In genomic region chr14:71441142-71441541, GRCh38 we compare ENCODE assay signal across 14 cellular contexts.
"Had no signal": no experiment of that assay in that cellular context is flagged by ENCODE, and none has a peak within 500 bp of the region (broad histone marks: within the 10 kb centered on the region; RNA-seq: fewer than 3 reads in every experiment).

No MANE protein-coding gene starts in this region.

- H3K9me3 ChIP-seq: esophagus muscularis mucosa, mucosa of descending colon, transverse colon had no signal

- ATAC-seq: effector memory CD8-positive, alpha-beta T cell; left colon; mucosa of descending colon; naive thymus-derived CD8-positive, alpha-beta T cell had no signal

- H3K36me3 ChIP-seq: esophagus muscularis mucosa, transverse colon had no signal

- H3K27ac ChIP-seq: transverse colon had no signal

- H3K4me3 ChIP-seq: esophagus muscularis mucosa, mucosa of descending colon, smooth muscle cell, transverse colon had no signal

- DNase-seq: effector memory CD8-positive, alpha-beta T cell; foreskin melanocyte; head of caudate nucleus; hippocampal formation; left colon; mammary epithelial cell; mucosa of descending colon; naive thymus-derived CD8-positive, alpha-beta T cell; posterior cingulate gyrus; stimulated activated CD4-positive, alpha-beta T cell treated with anti-CD3 and anti-CD28 coated beads, Interleukin-2, amount 100 ng/mL, for 48 hours; stimulated activated naive CD4-positive, alpha-beta T cell treated with Interleukin-2 at 50 U/mL for 16 hours; transverse colon had no signal

- H3K4me2 ChIP-seq: smooth muscle cell had no signal

- H3K27me3 ChIP-seq: esophagus muscularis mucosa, transverse colon had no signal
